Comparison of ENCODE assay signal across 17 cellular contexts in the genomic region with DNA sequence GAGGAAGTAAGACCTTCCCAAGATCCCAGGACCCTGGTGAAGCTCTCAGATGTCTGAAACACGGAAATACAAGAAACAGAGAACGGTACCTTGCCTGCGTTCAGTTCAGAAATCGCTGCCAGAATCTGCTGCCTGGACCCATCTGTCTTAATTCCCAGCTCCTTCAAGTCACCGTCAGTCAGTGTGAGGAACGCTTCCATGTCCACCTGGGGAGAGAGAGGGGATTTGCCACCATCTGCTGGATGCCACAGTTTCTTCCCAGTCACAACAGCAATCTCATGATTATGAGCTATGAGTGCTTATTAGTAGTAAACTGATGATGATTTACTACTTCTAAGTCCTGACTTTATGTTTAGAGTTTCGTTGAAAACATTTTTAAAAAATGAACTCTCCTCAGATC. TPM values are rescaled to one million over a fixed set of nuclear protein-coding genes. Genes with fewer than 3 reads are reported as not detected.
DNase-seq lines count a peak whose midpoint lies in the region; ATAC-seq, FAIRE-seq and TF ChIP-seq lines count a peak whose summit lies in the region.
"Had no signal": no experiment of that assay in that cellular context is flagged by ENCODE, and none has a peak within 500 bp of the region (broad histone marks: within the 10 kb centered on the region; RNA-seq: fewer than 3 reads in every experiment).

No MANE protein-coding gene starts in this region.

- TF ChIP-seq CTCF in WERI-Rb-1 (IDR thresholded peaks at IDR 0.05; ENCODE audit: low read depth, low read length) (peak; percentile 71), pancreas (IDR thresholded peaks at IDR 0.05) (no peak)

- FAIRE-seq in pancreas (lab: Jason Lieb, UNC), result no peak
- FAIRE-seq: A549, GM12878, GM18507 had no signal

- DNase-seq in G401 (ENCODE audit: low spot score), result peak; percentile 86
- DNase-seq in NCI-H524 treated with DMSO at 0.1 percent for 48 hours (lab: John Stamatoyannopoulos, UW), result peak; percentile 82
- DNase-seq in WERI-Rb-1, result peak; percentile 86
- DNase-seq in pancreas, result peak in 3 of 6 donors; percentile 41 to 69 (median 63)
- DNase-seq in activated T-helper 1 cell treated with anti-CD3 and anti-CD28 coated beads, Interleukin-12 subunit alpha, Interleukin-12 subunit beta, Interleukin-2, Interleukin-4 antibody, amounts not matched to agents 30 ng/mL and 10 ng/mL and 1 ng/mL, durations not matched to agents 14 hours and 24 hours and 36 hours (ENCODE audit: low spot score), result no peak
- DNase-seq in NCI-H146 treated with DMSO at 0.1 percent for 48 hours (lab: John Stamatoyannopoulos, UW; ENCODE audit: unreplicated experiment), result no peak
- DNase-seq: Caco-2; CD8-positive, alpha-beta memory T cell; DMS 273 treated with DMSO at 0.1 percent for 48 hours; H7 had no signal

- H3K9me3 Mint-ChIP-seq in activated T-helper 1 cell treated with anti-CD3 and anti-CD28 coated beads, Interleukin-12 subunit alpha, Interleukin-12 subunit beta, Interleukin-2, Interleukin-4 antibody, amounts not matched to agents 30 ng/mL and 10 ng/mL and 1 ng/mL, durations not matched to agents 14 hours and 24 hours and 36 hours, result no peaks in the 10 kb centered on the region
- H3K9me3 Mint-ChIP-seq: CD8-positive, alpha-beta memory T cell; GM23338 had no signal

- intact Hi-C loops in pancreas (cut with DNase I), result no loop called here
- intact Hi-C loops in activated T-helper 1 cell treated with anti-CD3 and anti-CD28 coated beads, Interleukin-12 subunit alpha, Interleukin-12 subunit beta, Interleukin-2, Interleukin-4 antibody, amounts not matched to agents 30 ng/mL and 10 ng/mL and 1 ng/mL, durations not matched to agents 14 hours and 24 hours and 36 hours (cut with micrococcal nuclease), result no loop called here

- H3K27ac Mint-ChIP-seq in activated T-helper 1 cell treated with anti-CD3 and anti-CD28 coated beads, Interleukin-12 subunit alpha, Interleukin-12 subunit beta, Interleukin-2, Interleukin-4 antibody, amounts not matched to agents 30 ng/mL and 10 ng/mL and 1 ng/mL, durations not matched to agents 14 hours and 24 hours and 36 hours, result no peak overlapping the region
- H3K27ac Mint-ChIP-seq: CD8-positive, alpha-beta memory T cell; GM23338 had no signal

- no peak overlapping the region for H3K4me3 Mint-ChIP-seq in activated T-helper 1 cell treated with anti-CD3 and anti-CD28 coated beads, Interleukin-12 subunit alpha, Interleukin-12 subunit beta, Interleukin-2, Interleukin-4 antibody, amounts not matched to agents 30 ng/mL and 10 ng/mL and 1 ng/mL, durations not matched to agents 14 hours and 24 hours and 36 hours
- H3K4me3 Mint-ChIP-seq: GM23338 had no signal

- ATAC-seq in pancreas (peak; percentile 80 to 91 (median 88)), HG02588 (IDR thresholded peaks at IDR 0.05; ENCODE audit: unreplicated experiment) (no peak)
- ATAC-seq: A549, GM12878, GM23338 had no signal

- H3K36me3 Mint-ChIP-seq in activated T-helper 1 cell treated with anti-CD3 and anti-CD28 coated beads, Interleukin-12 subunit alpha, Interleukin-12 subunit beta, Interleukin-2, Interleukin-4 antibody, amounts not matched to agents 30 ng/mL and 10 ng/mL and 1 ng/mL, durations not matched to agents 14 hours and 24 hours and 36 hours (ENCODE audit: low read depth), result no peaks in the 10 kb centered on the region

- H3K27ac ChIP-seq in WERI-Rb-1 (peak overlapping the region; percentile 65), pancreas (no peak overlapping the region)
- H3K27ac ChIP-seq: A549, BLaER1, HL-60 had no signal

- WGBS in pancreas, 2 donors, result 37 to 48% methylated on average over 7 of the region's 7 CpGs

- H3K4me3 ChIP-seq in WERI-Rb-1 (ENCODE audit: low read depth, low read length) (no peak overlapping the region), pancreas (no peak overlapping the region)
- H3K4me3 ChIP-seq: A549, BLaER1, GM12878, GM23338 had no signal

- H3K27me3 ChIP-seq in WERI-Rb-1 (ENCODE audit: insufficient read depth, low read depth, severe bottlenecking), result no peaks in the 10 kb centered on the region
- H3K27me3 ChIP-seq in pancreas, result no peaks in the 10 kb centered on the region
- H3K27me3 ChIP-seq: BLaER1 had no signal

- no peaks in the 10 kb centered on the region for H3K4me1 ChIP-seq in pancreas
- H3K4me1 ChIP-seq: Caco-2 had no signal

- H3K27me3 Mint-ChIP-seq in activated T-helper 1 cell treated with anti-CD3 and anti-CD28 coated beads, Interleukin-12 subunit alpha, Interleukin-12 subunit beta, Interleukin-2, Interleukin-4 antibody, amounts not matched to agents 30 ng/mL and 10 ng/mL and 1 ng/mL, durations not matched to agents 14 hours and 24 hours and 36 hours (ENCODE audit: insufficient read depth), result no peaks in the 10 kb centered on the region
- H3K27me3 Mint-ChIP-seq: CD8-positive, alpha-beta memory T cell had no signal

- peaks cover 43% of the 10 kb centered on the region for H3K36me3 ChIP-seq in WERI-Rb-1
- peaks cover 0 to 8% (median 0%) of the 10 kb centered on the region in 3 donors for H3K36me3 ChIP-seq in pancreas

- H3K9me3 ChIP-seq in WERI-Rb-1 (ENCODE audit: severe bottlenecking) (no peaks in the 10 kb centered on the region), pancreas (no peaks in the 10 kb centered on the region)
- H3K9me3 ChIP-seq: A549, BLaER1, Caco-2 had no signal

- no peaks in the 10 kb centered on the region for H3K4me1 Mint-ChIP-seq in activated T-helper 1 cell treated with anti-CD3 and anti-CD28 coated beads, Interleukin-12 subunit alpha, Interleukin-12 subunit beta, Interleukin-2, Interleukin-4 antibody, amounts not matched to agents 30 ng/mL and 10 ng/mL and 1 ng/mL, durations not matched to agents 14 hours and 24 hours and 36 hours (ENCODE audit: low read depth)
- H3K4me1 Mint-ChIP-seq: CD8-positive, alpha-beta memory T cell; GM23338 had no signal

- in situ Hi-C loops in G401 (cut with HindIII; ENCODE audit: low sequenced_read_pairs), result no loop called here

RNA-seq across cellular contexts. Expression of a gene that starts 36.7 kb away (rescaled TPM):
- total RNA-seq in G401 (2014; rRNA removed; shearing (Covaris generic)), result not detected in 2 replicates
- total RNA-seq in pancreas, result under 1 TPM in 3 of 6 donors, not detected in 3; 0.04 to 0.14 (median 0.09) TPM
- under 1 TPM in 1 of 2 donors, not detected in 1; 0.04 TPM for polyA plus RNA-seq in pancreas
- total RNA-seq in activated T-helper 1 cell treated with anti-CD3 and anti-CD28 coated beads, Interleukin-12 subunit alpha, Interleukin-12 subunit beta, Interleukin-2, Interleukin-4 antibody, amounts not matched to agents 30 ng/mL and 10 ng/mL and 1 ng/mL, durations not matched to agents 14 hours and 24 hours and 36 hours, result not detected in 2 replicates
- total RNA-seq: CD8-positive, alpha-beta memory T cell had no signal
- polyA plus RNA-seq: CD8-positive, alpha-beta memory T cell had no signal

RNA-seq across cellular contexts. Expression of a gene that starts 50.9 kb away (rescaled TPM):
- 55.6 and 59.3 TPM in 2 replicates for total RNA-seq in G401 (2014; rRNA removed; shearing (Covaris generic))
- 10 to 100 TPM; 10.6 to 17.6 (median 11.9) TPM for total RNA-seq in pancreas
- polyA plus RNA-seq in pancreas, result 10 to 100 TPM; 17.4 to 20.6 TPM
- total RNA-seq in activated T-helper 1 cell treated with anti-CD3 and anti-CD28 coated beads, Interleukin-12 subunit alpha, Interleukin-12 subunit beta, Interleukin-2, Interleukin-4 antibody, amounts not matched to agents 30 ng/mL and 10 ng/mL and 1 ng/mL, durations not matched to agents 14 hours and 24 hours and 36 hours, result 10.6 and 11.1 TPM in 2 replicates

Comparison
In these comparisons a context has a peak if more than half of its experiments do, and no peak if none do; other contexts are left out.
1. DNase-seq: peak in G401 (single experiment), NCI-H524 treated with DMSO at 0.1 percent for 48 hours (single experiment) and WERI-Rb-1 (single experiment); none in activated T-helper 1 cell treated with anti-CD3 and anti-CD28 coated beads, Interleukin-12 subunit alpha, Interleukin-12 subunit beta, Interleukin-2, Interleukin-4 antibody, amounts not matched to agents 30 ng/mL and 10 ng/mL and 1 ng/mL, durations not matched to agents 14 hours and 24 hours and 36 hours (single experiment) and NCI-H146 treated with DMSO at 0.1 percent for 48 hours (single experiment).